Comparison of ENCODE assay signal across 38 cellular contexts in the genomic region with DNA sequence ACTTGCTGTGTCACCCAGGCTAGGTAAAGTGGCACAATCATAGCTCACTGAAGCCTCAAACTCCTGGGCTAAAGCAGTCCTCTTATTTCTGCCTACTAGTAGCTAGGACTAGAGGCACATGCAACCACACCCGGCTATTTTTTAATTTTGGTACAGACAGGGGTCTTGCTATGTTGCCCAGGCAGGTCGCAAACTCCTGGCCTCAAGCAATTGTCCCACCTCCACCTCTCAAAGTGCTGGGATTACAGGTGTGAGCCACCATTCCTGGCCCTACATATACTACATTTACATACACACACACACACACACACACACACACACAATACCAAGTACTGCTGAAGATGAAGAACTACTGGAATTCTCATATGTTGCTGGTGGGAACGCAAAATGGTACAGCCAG. TPM values are rescaled to one million over a fixed set of nuclear protein-coding genes. Genes with fewer than 3 reads are reported as not detected.
"Had no signal": no experiment of that assay in that cellular context is flagged by ENCODE, and none has a peak within 500 bp of the region (broad histone marks: within the 10 kb centered on the region; RNA-seq: fewer than 3 reads in every experiment).

No MANE protein-coding gene starts in this region.

- H3K36me3 ChIP-seq: MG63 had no signal

- H3K4me3 ChIP-seq: MG63 had no signal

- H3K27ac ChIP-seq: KMS-11 had no signal

- H3K27me3 ChIP-seq: MG63 had no signal

- DNase-seq: Karpas-422, Kasumi-1, MG63, MM.1S, MV-4-11, NCI-H1048, NCI-H1092, NCI-H1092 treated with DMSO at 0.1 percent for 48 hours, NCI-H1105, NCI-H1105 treated with DMSO at 0.1 percent for 48 hours, NCI-H1417, NCI-H1417 treated with DMSO at 0.1 percent for 48 hours, NCI-H1436, NCI-H1436 treated with DMSO at 0.1 percent for 48 hours, NCI-H146, NCI-H1694, NCI-H1694 treated with DMSO at 0.1 percent for 48 hours, NCI-H187, NCI-H187 treated with DMSO at 0.1 percent for 48 hours, NCI-H1930, NCI-H2029, NCI-H2029 treated with DMSO at 0.1 percent for 48 hours, NCI-H2081, NCI-H2081 treated with DMSO at 0.1 percent for 48 hours, NCI-H2107, NCI-H2171, NCI-H2171 treated with DMSO at 0.1 percent for 48 hours, NCI-H2227 treated with DMSO at 0.1 percent for 48 hours, NCI-H226, NCI-H345, NCI-H446, NCI-H446 treated with DMSO at 0.1 percent for 48 hours, NCI-H510A, NCI-H510A treated with DMSO at 0.1 percent for 48 hours had no signal

- H3K9me3 ChIP-seq: MG63 had no signal

RNA-seq across cellular contexts. Expression of a gene that starts 26.9 kb away (rescaled TPM):
- total RNA-seq: LHCN-M2, M059J, MCF 10A had no signal
